Comparison of ENCODE assay signal across 1 cellular context in genomic region chr20:44909872-44910689, GRCh38.
A peak's percentile ranks its signal among the peaks of the same experiment; 100 is the strongest.
TF ChIP-seq lines count a peak whose summit lies in the region.

PABPC1L (plus strand) TSS chr20:44910060; CDS start chr20:44910144, 84 bp downstream.

TF ChIP-seq in GM12878, 131 proteins besides CTCF, POLR2A, EP300 and RAD21 (continued from another document and continues in another):
- TF ChIP-seq ZNF687 (IDR thresholded peaks at IDR 0.05): peak; percentile 62
- no peak for TF ChIP-seq TCF3 (IDR thresholded peaks at IDR 0.05; ENCODE audit: borderline replicate concordance, insufficient read depth, low read depth, low read length)
- no peak for TF ChIP-seq ATF2 (IDR thresholded peaks at IDR 0.05; ENCODE audit: low read length)
- TF ChIP-seq HCFC1 (IDR thresholded peaks at IDR 0.05; ENCODE audit: low read length): no peak
- peak in 1 of 2 experiments; percentile 50; a peak in 1 of 4 replicates for TF ChIP-seq BHLHE40 (IDR thresholded peaks at IDR 0.05; ENCODE audit: borderline replicate concordance in 1 of 2, low read depth in 2 of 2, low read length in 1 of 2)
- no peak for TF ChIP-seq RELB (IDR thresholded peaks at IDR 0.05; ENCODE audit: low read depth)
- TF ChIP-seq CBX5 (IDR thresholded peaks at IDR 0.05; ENCODE audit: low read depth): no peak
- TF ChIP-seq CHD1 (IDR thresholded peaks at IDR 0.05; ENCODE audit: low read depth, low read length): no peak
- TF ChIP-seq MYC (IDR thresholded peaks at IDR 0.05; ENCODE audit: insufficient read depth, insufficient read length, insufficient replicate concordance, low read length, severe bottlenecking): no peak
- no peak for TF ChIP-seq TARDBP (IDR thresholded peaks at IDR 0.05; ENCODE audit: borderline replicate concordance)
- peak; percentile 84 for TF ChIP-seq BCL3 (IDR thresholded peaks at IDR 0.05; ENCODE audit: borderline replicate concordance, insufficient read depth, low read depth, low read length, poor library complexity, severe bottlenecking)
- no peak for TF ChIP-seq TBL1XR1 (IDR thresholded peaks at IDR 0.05; ENCODE audit: low read depth, low read length)
- TF ChIP-seq ZZZ3 (IDR thresholded peaks at IDR 0.05; ENCODE audit: control insufficient read depth, insufficient read length, low read depth): no peak
- TF ChIP-seq JUNB (IDR thresholded peaks at IDR 0.05): no peak
- TF ChIP-seq PKNOX1 (IDR thresholded peaks at IDR 0.05): no peak
- TF ChIP-seq USF2 (IDR thresholded peaks at IDR 0.05; ENCODE audit: borderline replicate concordance, low read depth, low read length): no peak
- TF ChIP-seq ETV6 (conservative IDR thresholded peaks at IDR 0.05 in 1 of 2, IDR thresholded peaks at IDR 0.05 in 1 of 2; ENCODE audit: borderline replicate concordance in 1 of 2, low read depth in 1 of 2): no peak
- TF ChIP-seq GATAD2B (conservative IDR thresholded peaks at IDR 0.05; ENCODE audit: low read depth): no peak
- TF ChIP-seq ELK1 (IDR thresholded peaks at IDR 0.05; ENCODE audit: low read depth, low read length): no peak
- no peak for TF ChIP-seq HDAC2 (IDR thresholded peaks at IDR 0.05)
- TF ChIP-seq MEF2A (IDR thresholded peaks at IDR 0.05; ENCODE audit: insufficient read depth, low read depth, low read length): no peak
- TF ChIP-seq CREM (IDR thresholded peaks at IDR 0.05; ENCODE audit: low read depth): no peak
- TF ChIP-seq NKRF (conservative IDR thresholded peaks at IDR 0.05): peak; percentile 89
- TF ChIP-seq IKZF1 (conservative IDR thresholded peaks at IDR 0.05): 0 out of 2 replicates have a peak, but pooled peaks have one; percentile 34
- no peak for TF ChIP-seq RFX5 (IDR thresholded peaks at IDR 0.05; ENCODE audit: low read depth, low read length)
- 0 out of 2 replicates have a peak, but pooled peaks have one; percentile 65 for TF ChIP-seq PAX5 (IDR thresholded peaks at IDR 0.05; ENCODE audit: borderline replicate concordance, low read depth, low read length)
- TF ChIP-seq BRCA1 (IDR thresholded peaks at IDR 0.05; ENCODE audit: low read depth, low read length): no peak
- no peak for TF ChIP-seq STAT1 (conservative IDR thresholded peaks at IDR 0.05)
- TF ChIP-seq REST (IDR thresholded peaks at IDR 0.05; ENCODE audit: low read depth, low read length): no peak
- 0 out of 2 replicates have a peak, but pooled peaks have one; percentile 31 for TF ChIP-seq YY1 (IDR thresholded peaks at IDR 0.05; ENCODE audit: low read depth, low read length)
- TF ChIP-seq SMAD1 (IDR thresholded peaks at IDR 0.05; ENCODE audit: low read depth, partially characterized antibody): no peak
- TF ChIP-seq MTA3 (IDR thresholded peaks at IDR 0.05; ENCODE audit: borderline replicate concordance, low read length): 0 out of 2 replicates have a peak, but pooled peaks have one; percentile 10
- TF ChIP-seq IRF5 (IDR thresholded peaks at IDR 0.05; ENCODE audit: borderline replicate concordance): no peak
- no peak for TF ChIP-seq ZSCAN29 (IDR thresholded peaks at IDR 0.05)
- no peak for TF ChIP-seq SMARCA5 (IDR thresholded peaks at IDR 0.05)
- TF ChIP-seq DPF2 (IDR thresholded peaks at IDR 0.05): peak; percentile 37; the same call in 1 of the 2 replicates
